In genomic region chr15:60520825-60521368, GRCh38 we compare ENCODE assay signal across 8 cellular contexts. TPM values are rescaled to one million over a fixed set of nuclear protein-coding genes. Genes with fewer than 3 reads are reported as not detected.
DNase-seq lines count a peak whose midpoint lies in the region; ATAC-seq and TF ChIP-seq lines count a peak whose summit lies in the region.

No MANE protein-coding gene starts in this region.

- no peaks in the 10 kb centered on the region for H3K4me1 ChIP-seq in endodermal cell (ENCODE audit: control insufficient read depth, insufficient read depth, low read length)

- H3K9me3 Mint-ChIP-seq in activated CD8-positive, alpha-beta T cell treated with anti-CD3 and anti-CD28 coated beads, Interleukin-2, amount 10 ng/mL, durations not matched to agents 7 days and 5 days (ENCODE audit: insufficient read depth) = no peaks in the 10 kb centered on the region
- no peaks in the 10 kb centered on the region for H3K9me3 Mint-ChIP-seq in endodermal cell

- no peaks in the 10 kb centered on the region for H3K27me3 Mint-ChIP-seq in activated CD8-positive, alpha-beta T cell treated with anti-CD3 and anti-CD28 coated beads, Interleukin-2, amount 10 ng/mL, durations not matched to agents 7 days and 5 days (ENCODE audit: low read depth)
- H3K27me3 Mint-ChIP-seq in endodermal cell (ENCODE audit: insufficient read depth) = no peaks in the 10 kb centered on the region

- no peaks in the 10 kb centered on the region for H3K9me3 ChIP-seq in endodermal cell (ENCODE audit: control insufficient read depth, low read length)

- no peak overlapping the region for H3K4me3 Mint-ChIP-seq in activated CD8-positive, alpha-beta T cell treated with anti-CD3 and anti-CD28 coated beads, Interleukin-2, amount 10 ng/mL, durations not matched to agents 7 days and 5 days
- H3K4me3 Mint-ChIP-seq in endodermal cell = no peak overlapping the region

- H3K27ac Mint-ChIP-seq in activated CD8-positive, alpha-beta T cell treated with anti-CD3 and anti-CD28 coated beads, Interleukin-2, amount 10 ng/mL, durations not matched to agents 7 days and 5 days = peak overlapping the region; percentile 44
- peak overlapping the region; percentile 23 for H3K27ac Mint-ChIP-seq in endodermal cell

- TF ChIP-seq CTCF in endodermal cell (conservative IDR thresholded peaks at IDR 0.05) = peak; percentile 96

- DNase-seq in GM03348 (ENCODE audit: low spot score) (peak; percentile 44), NCI-H82 (lab: John Stamatoyannopoulos, UW) (peak; percentile 78), endodermal cell (peak; percentile 91), mucosa of gallbladder (ENCODE audit: low spot score) (peak; percentile 77), GOT3 (lab: John Stamatoyannopoulos, UW) (no peak)
- DNase-seq in activated CD8-positive, alpha-beta T cell treated with anti-CD3 and anti-CD28 coated beads, Interleukin-2, amount 10 ng/mL, durations not matched to agents 7 days and 5 days = peak; percentile 88
- peak; percentile 39 to 69 for DNase-seq in stimulated activated CD8-positive, alpha-beta memory T cell treated with anti-CD3 and anti-CD28 coated beads, Interleukin-7, amount 100 ng/mL, for 48 hours (ENCODE audit: extremely low read depth in 1 of 2, low read depth in 1 of 2)

- H3K36me3 ChIP-seq in endodermal cell (ENCODE audit: control insufficient read depth, insufficient read depth, low read length) = peaks cover 12% of the 10 kb centered on the region

- H3K27ac ChIP-seq in endodermal cell (ENCODE audit: low read depth, low read length) = no peak overlapping the region

- peaks cover 35% of the 10 kb centered on the region for H3K36me3 Mint-ChIP-seq in activated CD8-positive, alpha-beta T cell treated with anti-CD3 and anti-CD28 coated beads, Interleukin-2, amount 10 ng/mL, durations not matched to agents 7 days and 5 days (ENCODE audit: low read depth)
- peaks cover 13% of the 10 kb centered on the region for H3K36me3 Mint-ChIP-seq in endodermal cell (ENCODE audit: low read depth)

- H3K9ac ChIP-seq in endodermal cell (ENCODE audit: extremely low read depth, low read length, poor library complexity, severe bottlenecking) = no peak overlapping the region

- CTCF ChIA-PET in activated CD8-positive, alpha-beta T cell treated with anti-CD3 and anti-CD28 coated beads, Interleukin-2, amount 10 ng/mL, durations not matched to agents 7 days and 5 days (lab: Charles Lee) = interaction anchor here (0.6 to 6.4 kb wide), 53 partner anchors 8 to 411 kb away, joined by 3 to 144 read pairs (median 5); partner anchors contain the start of gene ICE2

- POLR2A ChIA-PET in activated CD8-positive, alpha-beta T cell treated with anti-CD3 and anti-CD28 coated beads, Interleukin-2, amount 10 ng/mL, durations not matched to agents 7 days and 5 days (lab: Charles Lee) = interaction anchor here (0.9 to 2.2 kb wide), 8 partner anchors 12 to 123 kb away, joined by 3 to 13 read pairs (median 5); partner anchors contain the start of gene ANXA2

- H3K27me3 ChIP-seq in endodermal cell (ENCODE audit: control insufficient read depth, insufficient read depth, low read length, poor library complexity, severe bottlenecking) = no peaks in the 10 kb centered on the region

- H3K4me1 Mint-ChIP-seq in activated CD8-positive, alpha-beta T cell treated with anti-CD3 and anti-CD28 coated beads, Interleukin-2, amount 10 ng/mL, durations not matched to agents 7 days and 5 days (ENCODE audit: low read depth) = peaks cover 30% of the 10 kb centered on the region
- peaks cover 22% of the 10 kb centered on the region for H3K4me1 Mint-ChIP-seq in endodermal cell

- H3K4me3 ChIP-seq in endodermal cell (ENCODE audit: low read length) = no peak overlapping the region

- WGBS in endodermal cell (ENCODE audit: insufficient coverage in 1 of 2, insufficient read length in 1 of 2), 2 experiments = 70 to 87% methylated on average over 4 to 8 of the region's 8 CpGs

- ATAC-seq in HG03159 (IDR thresholded peaks at IDR 0.05; ENCODE audit: unreplicated experiment) = peak; percentile 63
- peak; percentile 75 for ATAC-seq in activated CD8-positive, alpha-beta T cell treated with anti-CD3 and anti-CD28 coated beads, Interleukin-2, amount 10 ng/mL, durations not matched to agents 7 days and 5 days

RNA-seq across cellular contexts. Expression of gene ICE2, which starts 42.0 kb away (rescaled TPM):
- 10 to 100 TPM; 71.4 to 76.3 TPM for total RNA-seq in activated CD8-positive, alpha-beta T cell treated with anti-CD3 and anti-CD28 coated beads, Interleukin-2, amount 10 ng/mL, durations not matched to agents 7 days and 5 days
- total RNA-seq in endodermal cell = 10 to 100 TPM; 89.4 to 99.7 TPM
- polyA plus RNA-seq in endodermal cell (2013, experiment 1 of 2) = 70.5 TPM
- 74.9 TPM for polyA plus RNA-seq in endodermal cell (2013, experiment 2 of 2)
- total RNA-seq in mucosa of gallbladder = 47.7 TPM
